In genomic region chrX:68500105-68500504, GRCh38 we compare ENCODE assay signal across 12 cellular contexts. TPM values are rescaled to one million over a fixed set of nuclear protein-coding genes. Genes with fewer than 3 reads are reported as not detected.
A peak's percentile ranks its signal among the peaks of the same experiment; 100 is the strongest.
DNase-seq lines count a peak whose midpoint lies in the region; ATAC-seq and TF ChIP-seq lines count a peak whose summit lies in the region.
"Had no signal": no experiment of that assay in that cellular context is flagged by ENCODE, and none has a peak within 500 bp of the region (broad histone marks: within the 10 kb centered on the region; RNA-seq: fewer than 3 reads in every experiment).

No MANE protein-coding gene starts in this region.

- peak overlapping the region; percentile 63 for H3K4me2 ChIP-seq in DOHH2 (ENCODE audit: low read length)
- peak overlapping the region; percentile 72 for H3K4me2 ChIP-seq in mammary epithelial cell (ENCODE audit: insufficient read depth, low read depth, low read length)
- no peak overlapping the region for H3K4me2 ChIP-seq in neural cell (ENCODE audit: low read length)

- BruUV-seq in mammary epithelial cell (replicated peaks; lab: Mats Ljungman, UMichigan) = no TSS peak

- H3F3A ChIP-seq in DOHH2 (ENCODE audit: control insufficient read depth, insufficient read depth) = no peaks in the 10 kb centered on the region
- no peaks in the 10 kb centered on the region for H3F3A ChIP-seq in neural cell (ENCODE audit: insufficient read depth, low read length, poor library complexity, severe bottlenecking)

- dilution Hi-C loops in mammary epithelial cell (cut with HindIII; ENCODE audit: low sequenced_read_pairs) = no loop called here

- DNase-seq in Jurkat, Clone E6-1 (ENCODE audit: low read depth, low spot score) = no peak
- DNase-seq in mammary epithelial cell (no peak), GF-D8 (lab: John Stamatoyannopoulos, UW) (no peak)
- DNase-seq: activated CD4-positive, CD25-positive, alpha-beta regulatory T cell; NCI-H1092 treated with DMSO at 0.1 percent for 48 hours; stimulated activated CD4-positive, alpha-beta T cell treated with anti-CD3 and anti-CD28 coated beads, Interleukin-2, amount 100 ng/mL, for 24 hours had no signal

- no peak overlapping the region for H3K27ac ChIP-seq in DOHH2 (ENCODE audit: low read depth, low read length)
- H3K27ac ChIP-seq in mammary epithelial cell (ENCODE audit: insufficient read depth, low read depth, low read length) = no peak overlapping the region
- H3K27ac ChIP-seq in neural cell (ENCODE audit: low read length) = no peak overlapping the region

- TF ChIP-seq RAD21 in neural cell (conservative IDR thresholded peaks at IDR 0.05) = no peak

- in situ Hi-C loops in mammary epithelial cell (cut with MboI; ENCODE audit: low sequenced_read_pairs in 2 of 2) = loop anchor here (10.0 kb wide), 2 partner anchors 215 to 305 kb away; no protein-coding TSS in a partner anchor

- no peak overlapping the region for H3K9ac ChIP-seq in mammary epithelial cell (ENCODE audit: insufficient read depth, low read length)
- no peak overlapping the region for H3K9ac ChIP-seq in neural cell (ENCODE audit: low read length)

- peaks cover 9% of the 10 kb centered on the region; the same call in 1 of the 2 replicates for H3K4me1 ChIP-seq in DOHH2 (ENCODE audit: control insufficient read depth, low read length)
- H3K4me1 ChIP-seq in mammary epithelial cell (ENCODE audit: insufficient read depth, low read length) = peaks cover 16% of the 10 kb centered on the region

- CTCF ChIA-PET in mammary epithelial cell (lab: Charles Lee; ENCODE audit: low non-redundant PET) = interaction anchor here (0.7 kb wide), 1 partner anchor 54 kb away, joined by 3 read pairs; no protein-coding TSS in a partner anchor

- H2AFZ ChIP-seq in mammary epithelial cell (ENCODE audit: low read depth, low read length) (no peak overlapping the region), neural cell (ENCODE audit: low read depth, low read length) (no peak overlapping the region)

- H3K9me3 ChIP-seq in DOHH2 (ENCODE audit: control insufficient read depth, insufficient read depth, low read length) = no peaks in the 10 kb centered on the region
- H3K9me3 ChIP-seq in mammary epithelial cell (replicated peaks; ENCODE audit: insufficient read depth, low read length) = no peaks in the 10 kb centered on the region
- H3K9me3 ChIP-seq in neural cell (ENCODE audit: low read length) = no peaks in the 10 kb centered on the region
- H3K9me3 ChIP-seq: tibial nerve had no signal

- TF ChIP-seq CTCF in DOHH2 (IDR thresholded peaks at IDR 0.05; ENCODE audit: low read depth, low read length, poor library complexity, severe bottlenecking) (no peak), mammary epithelial cell (conservative IDR thresholded peaks at IDR 0.05 in 1 of 2, IDR thresholded peaks at IDR 0.05 in 1 of 2; ENCODE audit: extremely low read depth in 1 of 2, insufficient read depth in 1 of 2, low read depth in 1 of 2, low read length in 2 of 2) (no peak), neural cell (IDR thresholded peaks at IDR 0.05; ENCODE audit: poor library complexity, severe bottlenecking) (no peak)

- H3K4me3 ChIP-seq in DOHH2 (ENCODE audit: low read length) = peak overlapping the region; percentile 80
- H3K4me3 ChIP-seq in Jurkat, Clone E6-1 (ENCODE audit: low read length) = peak overlapping the region; percentile 76
- peak overlapping the region in 2 of 3 experiments; percentile 57 to 59 for H3K4me3 ChIP-seq in mammary epithelial cell (replicated peaks in 1 of 3; ENCODE audit: insufficient read depth in 1 of 3, low read depth in 2 of 3, low read length in 3 of 3)
- H3K4me3 ChIP-seq in neural cell (ENCODE audit: low read length) = peak overlapping the region; percentile 83

- H3K9me2 ChIP-seq in DOHH2 (replicated peaks; ENCODE audit: control insufficient read depth, low read length) (no peaks in the 10 kb centered on the region), neural cell (ENCODE audit: insufficient read depth, low read length) (no peaks in the 10 kb centered on the region)

- 83% methylated on average over 3 of the region's 5 CpGs for WGBS in mammary epithelial cell (ENCODE audit: low coverage, missing lambda C conversion rate)

- ATAC-seq in GM21786 (IDR thresholded peaks at IDR 0.05; ENCODE audit: unreplicated experiment) (no peak), HG02610 (IDR thresholded peaks at IDR 0.05; ENCODE audit: unreplicated experiment) (no peak), GM19328 (IDR thresholded peaks at IDR 0.05; ENCODE audit: unreplicated experiment) (no peak)

- H4K20me1 ChIP-seq in DOHH2 (ENCODE audit: control insufficient read depth, insufficient read depth, low read depth, low read length) (no peaks in the 10 kb centered on the region), mammary epithelial cell (ENCODE audit: insufficient read depth, low read length) (no peaks in the 10 kb centered on the region), neural cell (ENCODE audit: insufficient read depth) (no peaks in the 10 kb centered on the region)

- no peak for TF ChIP-seq EP300 in neural cell (conservative IDR thresholded peaks at IDR 0.05; ENCODE audit: poor library complexity, severe bottlenecking)

- intact Hi-C loops in mammary epithelial cell (cut with micrococcal nuclease) = no loop called here

- peaks cover 5% of the 10 kb centered on the region; the same call in 1 of the 2 replicates for H3K36me3 ChIP-seq in DOHH2 (ENCODE audit: control insufficient read depth, low read length)
- H3K36me3 ChIP-seq in mammary epithelial cell (ENCODE audit: insufficient read depth, low read length) = no peaks in the 10 kb centered on the region
- no peaks in the 10 kb centered on the region for H3K36me3 ChIP-seq in neural cell (ENCODE audit: insufficient read depth, low read length)
- H3K36me3 ChIP-seq: tibial nerve had no signal

- H3K79me2 ChIP-seq in DOHH2 (ENCODE audit: control insufficient read depth, low read length) (peaks cover 68% of the 10 kb centered on the region), mammary epithelial cell (ENCODE audit: insufficient read depth, low read length) (peaks cover 57% of the 10 kb centered on the region), neural cell (replicated peaks; ENCODE audit: insufficient read depth, low read length) (peaks cover 13% of the 10 kb centered on the region)

- no peaks in the 10 kb centered on the region for H3K27me3 ChIP-seq in DOHH2 (ENCODE audit: control insufficient read depth, low read length)
- H3K27me3 ChIP-seq in mammary epithelial cell (ENCODE audit: insufficient read depth, low read length) = no peaks in the 10 kb centered on the region
- no peaks in the 10 kb centered on the region for H3K27me3 ChIP-seq in neural cell (ENCODE audit: insufficient read depth, low read depth, low read length)

TF ChIP-seq in neural cell, 6 proteins besides CTCF, POLR2A, EP300 and RAD21:
- no peak for TF ChIP-seq POLR2AphosphoS5 (IDR thresholded peaks at IDR 0.05)
- no peak for TF ChIP-seq TAF1 (IDR thresholded peaks at IDR 0.05; ENCODE audit: low read depth)
- TF ChIP-seq REST (IDR thresholded peaks at IDR 0.05; ENCODE audit: borderline replicate concordance) = no peak
- no peak for TF ChIP-seq MXI1 (conservative IDR thresholded peaks at IDR 0.05; ENCODE audit: poor library complexity, severe bottlenecking)
- TF ChIP-seq SMC3 (conservative IDR thresholded peaks at IDR 0.05; ENCODE audit: poor library complexity) = no peak
- TF ChIP-seq EZH2 (IDR thresholded peaks at IDR 0.05; ENCODE audit: borderline replicate concordance, insufficient read depth, low read length, poor library complexity, severe bottlenecking) = no peak

RNA-seq across cellular contexts. Expression of gene YIPF6, which starts 1.3 kb away (rescaled TPM):
- polyA plus RNA-seq in Jurkat, Clone E6-1 (2012; ENCODE audit: insufficient read depth, insufficient read length) = 14.8 TPM
- total RNA-seq in mammary epithelial cell = 10 to 100 TPM; 31.9 to 42.8 TPM
- polyA plus RNA-seq in mammary epithelial cell (9.6 TPM), neural cell (19.8 and 28.5 TPM in 2 replicates)
- polyA minus RNA-seq in mammary epithelial cell (9.4 TPM), neural cell (36.3 and 45.7 TPM in 2 replicates)
